ENCODE assay signal across 3 cellular contexts in genomic region chr10:114900658-114901057, GRCh38.
"Had no signal": no experiment of that assay in that cellular context is flagged by ENCODE, and none has a peak within 500 bp of the region (broad histone marks: within the 10 kb centered on the region; RNA-seq: fewer than 3 reads in every experiment).

No MANE protein-coding gene starts in this region.

- H3K4me3 ChIP-seq: GM12878 had no signal

- ATAC-seq: GM12878 had no signal

- DNase-seq: GDM1, GF-D8 had no signal
